In genomic region chr9:17425379-17425778, GRCh38 we compare ENCODE assay signal across 23 cellular contexts.
"Had no signal": no experiment of that assay in that cellular context is flagged by ENCODE, and none has a peak within 500 bp of the region (broad histone marks: within the 10 kb centered on the region; RNA-seq: fewer than 3 reads in every experiment).

No MANE protein-coding gene starts in this region.

- H3K4me1 ChIP-seq: left lung, neural progenitor cell, prostate gland, right atrium auricular region, stomach, thyroid gland had no signal

- H3K27ac ChIP-seq: dorsolateral prefrontal cortex, hepatocyte, left lung, neural progenitor cell, prostate gland, right atrium auricular region, stomach, thyroid gland had no signal

- H3K36me3 ChIP-seq: left lung, neural progenitor cell, prostate gland, right atrium auricular region, stomach, thyroid gland had no signal

- DNase-seq: dorsolateral prefrontal cortex; effector CD4-positive, alpha-beta T cell; head of caudate nucleus; kidney; left lung; mammary epithelial cell; mesendoderm; midbrain; naive thymus-derived CD4-positive, alpha-beta T cell; stimulated activated CD4-positive, alpha-beta T cell treated with anti-CD3 and anti-CD28 coated beads, Interleukin-12 subunit alpha, Interleukin-12 subunit beta, amount 100 ng/mL, for 4 hours; stimulated activated CD4-positive, alpha-beta T cell treated with anti-CD3 and anti-CD28 coated beads, Interleukin-1b, Interleukin-23, amount 100 ng/mL, for 48 hours; stimulated activated CD4-positive, alpha-beta T cell treated with anti-CD3 and anti-CD28 coated beads, Interleukin-4, amount 100 ng/mL, for 1 hour; stimulated activated CD8-positive, alpha-beta memory T cell treated with anti-CD3 and anti-CD28 coated beads, Interleukin-4, amount 100 ng/mL, for 48 hours; stimulated activated naive CD4-positive, alpha-beta T cell; stomach; thyroid gland; trophoblast cell had no signal

- ATAC-seq: left lung; naive thymus-derived CD4-positive, alpha-beta T cell; sciatic nerve had no signal

- H3K27me3 ChIP-seq: dorsolateral prefrontal cortex, hepatocyte, left lung, neural progenitor cell, right atrium auricular region, stomach, thyroid gland had no signal

- H3K4me3 ChIP-seq: dorsolateral prefrontal cortex, hepatocyte, left lung, neural progenitor cell, prostate gland, right atrium auricular region, smooth muscle cell, stomach, thyroid gland had no signal

- H3K9me3 ChIP-seq: left lung, prostate gland, stomach, thyroid gland had no signal
